ENCODE assay signal across 27 cellular contexts in the genomic region with DNA sequence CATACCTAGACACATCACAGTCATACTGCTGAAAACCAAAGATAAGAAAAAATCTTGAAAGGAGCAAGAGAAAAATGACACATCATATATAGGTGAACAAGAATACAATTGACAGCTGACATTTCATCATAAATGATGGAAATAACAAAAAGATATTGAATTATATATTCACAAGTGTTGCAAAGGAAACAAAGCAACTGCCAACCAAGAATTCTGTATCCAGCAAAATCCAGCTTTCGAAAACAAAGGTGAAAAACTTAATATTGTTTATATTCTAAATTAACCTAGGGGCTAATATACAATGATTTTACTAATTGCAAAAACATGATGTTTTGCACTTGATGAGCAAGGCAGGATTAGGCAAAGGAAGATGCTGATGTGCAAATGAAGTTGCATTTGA.
"Had no signal": no experiment of that assay in that cellular context is flagged by ENCODE, and none has a peak within 500 bp of the region (broad histone marks: within the 10 kb centered on the region; RNA-seq: fewer than 3 reads in every experiment).

No MANE protein-coding gene starts in this region.

- H3K27ac Mint-ChIP-seq: immature natural killer cell; memory B cell; naive thymus-derived CD8-positive, alpha-beta T cell had no signal

- H3K27me3 ChIP-seq: dorsolateral prefrontal cortex, esophagus squamous epithelium, foreskin keratinocyte, gastroesophageal sphincter, heart left ventricle, hepatocyte, left lung had no signal

- H3K4me3 ChIP-seq: coronary artery, dorsolateral prefrontal cortex, esophagus squamous epithelium, gastroesophageal sphincter, heart left ventricle, hepatocyte, left lung, lower lobe of right lung had no signal

- H3K27ac ChIP-seq: coronary artery, dorsolateral prefrontal cortex, epithelial cell of prostate, esophagus squamous epithelium, foreskin keratinocyte, gastroesophageal sphincter, heart left ventricle, hepatocyte, left lung, lower lobe of right lung had no signal

- H3K36me3 ChIP-seq: heart left ventricle, left lung, lower lobe of right lung had no signal

- H3K4me1 ChIP-seq: esophagus squamous epithelium, foreskin keratinocyte, gastroesophageal sphincter, left lung, lower lobe of right lung had no signal

- ATAC-seq: esophagus mucosa; foreskin keratinocyte; gastroesophageal sphincter; heart left ventricle; left colon; left lung; left ventricle myocardium superior; lower lobe of right lung; naive thymus-derived CD8-positive, alpha-beta T cell had no signal

- DNase-seq: dermis blood vessel endothelial cell; dorsolateral prefrontal cortex; effector CD4-positive, alpha-beta T cell; effector memory CD4-positive, alpha-beta T cell; erythroblast; esophagus squamous epithelium; foreskin keratinocyte; heart left ventricle; hypothalamus; immature natural killer cell; islet precursor cell; kidney; kidney glomerular epithelial cell; left colon; left lung; left ventricle myocardium superior; lower lobe of right lung; mesendoderm; midbrain; naive B cell; naive thymus-derived CD8-positive, alpha-beta T cell had no signal

- H3K4me3 Mint-ChIP-seq: immature natural killer cell; memory B cell; naive B cell; naive thymus-derived CD8-positive, alpha-beta T cell had no signal

- H3K4me1 Mint-ChIP-seq: immature natural killer cell had no signal

- H3K27me3 Mint-ChIP-seq: naive B cell had no signal
